7 cellular contexts compared by ENCODE assay signal in the genomic region with DNA sequence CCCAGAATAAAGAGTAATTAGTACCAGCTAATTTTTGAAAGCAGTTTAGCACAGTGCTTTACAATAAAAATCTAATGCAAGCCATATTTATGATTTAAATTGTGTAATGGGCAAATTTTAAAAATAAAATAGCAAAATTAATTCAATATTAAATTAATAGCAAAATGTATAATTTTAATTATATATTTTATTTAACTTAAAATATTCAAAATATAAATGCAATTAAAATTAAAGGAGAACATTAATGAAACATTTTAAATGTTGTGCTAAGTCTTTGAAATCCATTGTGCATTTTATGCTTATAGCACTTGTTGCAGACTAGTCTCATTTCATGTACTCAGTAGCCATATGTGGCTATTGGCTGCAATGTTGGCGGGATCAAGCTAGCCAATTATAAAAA.
"Had no signal": no experiment of that assay in that cellular context is flagged by ENCODE, and none has a peak within 500 bp of the region (broad histone marks: within the 10 kb centered on the region; RNA-seq: fewer than 3 reads in every experiment).

No MANE protein-coding gene starts in this region.

- ATAC-seq: GM23338, K562 had no signal

- H3K4me3 Mint-ChIP-seq: GM23338, H9 had no signal

- H3K27ac Mint-ChIP-seq: GM23338, H9 had no signal

- FAIRE-seq: HTR-8/SVneo, K562 had no signal

- H3K4me1 Mint-ChIP-seq: GM23338 had no signal

- DNase-seq: H9, HCEC 1CT, IMR-90, KG1 had no signal
